ENCODE assay signal across 22 cellular contexts in genomic region chr9:81600631-81601030, GRCh38.
"Had no signal": no experiment of that assay in that cellular context is flagged by ENCODE, and none has a peak within 500 bp of the region (broad histone marks: within the 10 kb centered on the region; RNA-seq: fewer than 3 reads in every experiment).

No MANE protein-coding gene starts in this region.

- DNase-seq: activated CD4-positive, alpha-beta T cell treated with anti-CD3 and anti-CD28 coated beads, Interleukin-2, amount 50 U/mL, for 1 hour; activated CD4-positive, CD25-positive, alpha-beta regulatory T cell; activated CD8-positive, alpha-beta memory T cell treated with anti-CD3 and anti-CD28 coated beads, Interleukin-2, amount 50 U/mL, for 48 hours; activated CD8-positive, alpha-beta T cell treated with anti-CD3 and anti-CD28 coated beads for 36 hours; activated effector memory CD4-positive, alpha-beta T cell treated with Interleukin-2 at 50 U/mL for 16 hours; activated naive CD4-positive, alpha-beta T cell treated with Interleukin-2 at 50 U/mL for 16 hours; activated T-cell treated with anti-CD3 and anti-CD28 coated beads, Interleukin-2, amount 50 U/mL, for 1 hour; amygdala; brain microvascular endothelial cell; Karpas-422; NCI-H1105 treated with DMSO at 0.1 percent for 48 hours; NCI-H1436 treated with DMSO at 0.1 percent for 48 hours; NCI-H187; NCI-H2081; NCI-H446; NCI-H524; PC-9; SHP77 treated with DMSO at 0.1 percent for 48 hours; T-helper 17 cell; T-helper 9 cell had no signal

- H3K27me3 Mint-ChIP-seq: T-helper 17 cell had no signal

- H3K36me3 ChIP-seq: brain microvascular endothelial cell had no signal

- H3K4me3 Mint-ChIP-seq: activated CD8-positive, alpha-beta T cell treated with anti-CD3 and anti-CD28 coated beads for 36 hours; activated naive CD8-positive, alpha-beta T cell; activated T-helper 1 cell treated with anti-CD3 and anti-CD28 coated beads, Interleukin-12 subunit alpha, Interleukin-12 subunit beta, Interleukin-2, Interleukin-4 antibody, amounts not matched to agents 30 ng/mL and 10 ng/mL and 1 ng/mL, durations not matched to agents 14 hours and 24 hours and 36 hours; T-helper 17 cell had no signal

- H2AFZ ChIP-seq: PC-9 had no signal

- H3K27ac ChIP-seq: brain microvascular endothelial cell, PC-9 had no signal

- H3K4me3 ChIP-seq: PC-9 had no signal

- H3K27ac Mint-ChIP-seq: activated CD8-positive, alpha-beta T cell treated with anti-CD3 and anti-CD28 coated beads for 36 hours; activated naive CD8-positive, alpha-beta T cell; activated T-helper 1 cell treated with anti-CD3 and anti-CD28 coated beads, Interleukin-12 subunit alpha, Interleukin-12 subunit beta, Interleukin-2, Interleukin-4 antibody, amounts not matched to agents 30 ng/mL and 10 ng/mL and 1 ng/mL, durations not matched to agents 14 hours and 24 hours and 36 hours; T-helper 17 cell had no signal

- ATAC-seq: activated CD8-positive, alpha-beta T cell treated with anti-CD3 and anti-CD28 coated beads for 36 hours; T-helper 17 cell had no signal

- H3K9me3 Mint-ChIP-seq: activated CD8-positive, alpha-beta T cell treated with anti-CD3 and anti-CD28 coated beads for 36 hours; activated T-helper 1 cell treated with anti-CD3 and anti-CD28 coated beads, Interleukin-12 subunit alpha, Interleukin-12 subunit beta, Interleukin-2, Interleukin-4 antibody, amounts not matched to agents 30 ng/mL and 10 ng/mL and 1 ng/mL, durations not matched to agents 14 hours and 24 hours and 36 hours had no signal

- H3K27me3 ChIP-seq: brain microvascular endothelial cell had no signal

- H3K4me2 ChIP-seq: PC-9 had no signal

- H3K36me3 Mint-ChIP-seq: activated naive CD8-positive, alpha-beta T cell had no signal
